ENCODE assay signal across 13 cellular contexts in genomic region chr3:48655063-48655462, GRCh38. TPM values are rescaled to one million over a fixed set of nuclear protein-coding genes. Genes with fewer than 3 reads are reported as not detected.
DNase-seq lines count a peak whose midpoint lies in the region; ATAC-seq and TF ChIP-seq lines count a peak whose summit lies in the region.
"Had no signal": no experiment of that assay in that cellular context is flagged by ENCODE, and none has a peak within 500 bp of the region (broad histone marks: within the 10 kb centered on the region; RNA-seq: fewer than 3 reads in every experiment).

No MANE protein-coding gene starts in this region.

- no peak overlapping the region for H2BK120ac ChIP-seq in mesenchymal stem cell (ENCODE audit: low read depth, low read length)

- no peaks in the 10 kb centered on the region for H3K9me3 Mint-ChIP-seq in CD4-positive, alpha-beta T cell
- no peaks in the 10 kb centered on the region for H3K9me3 Mint-ChIP-seq in activated naive CD8-positive, alpha-beta T cell treated with anti-CD3 and anti-CD28 coated beads, Interleukin-2, amount 10 ng/mL, durations not matched to agents 7 days and 5 days
- no peaks in the 10 kb centered on the region for H3K9me3 Mint-ChIP-seq in natural killer cell treated with Interleukin-12 subunit alpha and Interleukin-12 subunit beta and Interleukin-15 and Interleukin-18, amount 100 ng/mL, for 72 hours

- H4K91ac ChIP-seq in mesenchymal stem cell (ENCODE audit: low read length) = no peak overlapping the region

- no peak overlapping the region for H3K27ac ChIP-seq in CD4-positive, alpha-beta T cell (ENCODE audit: low read depth, low read length)
- H3K27ac ChIP-seq in HUES6 (ENCODE audit: low read depth, low read length) = no peak overlapping the region
- no peak overlapping the region for H3K27ac ChIP-seq in mesenchymal stem cell (ENCODE audit: low read length, poor library complexity, severe bottlenecking)

- no peak overlapping the region for H3K14ac ChIP-seq in mesenchymal stem cell (ENCODE audit: low read length in 2 of 2)

- H2BK15ac ChIP-seq in mesenchymal stem cell (ENCODE audit: low read depth, poor library complexity, severe bottlenecking) = no peak overlapping the region

- H2BK5ac ChIP-seq in mesenchymal stem cell (ENCODE audit: low read depth, low read length, poor library complexity, severe bottlenecking) = no peak overlapping the region

- H2AFZ ChIP-seq in mesenchymal stem cell (ENCODE audit: low read depth, low read length) = no peak overlapping the region

- H3K79me1 ChIP-seq in mesenchymal stem cell (replicated peaks; ENCODE audit: low read length, poor library complexity, severe bottlenecking) = no peaks in the 10 kb centered on the region

- H3K9ac ChIP-seq in HUES6 (ENCODE audit: low read length) (peak overlapping the region; percentile 34), mesenchymal stem cell (ENCODE audit: low read length) (no peak overlapping the region)

- H3K4me3 ChIP-seq in HUES6 (ENCODE audit: low read depth, low read length) (peak overlapping the region; percentile 62), mesenchymal stem cell (ENCODE audit: insufficient read depth in 1 of 2, low read depth in 1 of 2, low read length in 2 of 2) (no peak overlapping the region)
- H3K4me3 ChIP-seq: HAP-1 had no signal

- H3K23ac ChIP-seq in mesenchymal stem cell (ENCODE audit: low read length in 2 of 2) = no peak overlapping the region

- CTCF ChIA-PET in CD4-positive, alpha-beta T cell (lab: Charles Lee) = no interaction called here

- H2AK5ac ChIP-seq in mesenchymal stem cell (ENCODE audit: low read length, severe bottlenecking) = no peak overlapping the region

- H3K4ac ChIP-seq in mesenchymal stem cell (ENCODE audit: low read depth in 1 of 2, low read length in 2 of 2) = no peak overlapping the region

- peak overlapping the region; percentile 81 for H3K4me3 Mint-ChIP-seq in CD4-positive, alpha-beta T cell
- peak overlapping the region; percentile 79 for H3K4me3 Mint-ChIP-seq in activated naive CD8-positive, alpha-beta T cell treated with anti-CD3 and anti-CD28 coated beads, Interleukin-2, amount 10 ng/mL, durations not matched to agents 7 days and 5 days
- H3K4me3 Mint-ChIP-seq in natural killer cell treated with Interleukin-12 subunit alpha and Interleukin-12 subunit beta and Interleukin-15 and Interleukin-18, amount 100 ng/mL, for 72 hours = peak overlapping the region; percentile 71

- H2BK12ac ChIP-seq in mesenchymal stem cell (ENCODE audit: low read length in 2 of 2) = no peak overlapping the region

- no peak for TF ChIP-seq CTCF in CD4-positive, alpha-beta T cell (IDR thresholded peaks at IDR 0.05)

- H3K36me3 Mint-ChIP-seq in CD4-positive, alpha-beta T cell (ENCODE audit: low read depth) = no peaks in the 10 kb centered on the region
- H3K36me3 Mint-ChIP-seq in activated naive CD8-positive, alpha-beta T cell treated with anti-CD3 and anti-CD28 coated beads, Interleukin-2, amount 10 ng/mL, durations not matched to agents 7 days and 5 days = peaks cover 9% of the 10 kb centered on the region
- no peaks in the 10 kb centered on the region for H3K36me3 Mint-ChIP-seq in natural killer cell treated with Interleukin-12 subunit alpha and Interleukin-12 subunit beta and Interleukin-15 and Interleukin-18, amount 100 ng/mL, for 72 hours

- peaks cover 19% of the 10 kb centered on the region for H3K27me3 Mint-ChIP-seq in CD4-positive, alpha-beta T cell
- peaks cover 4% of the 10 kb centered on the region for H3K27me3 Mint-ChIP-seq in activated naive CD8-positive, alpha-beta T cell treated with anti-CD3 and anti-CD28 coated beads, Interleukin-2, amount 10 ng/mL, durations not matched to agents 7 days and 5 days
- H3K27me3 Mint-ChIP-seq in natural killer cell treated with Interleukin-12 subunit alpha and Interleukin-12 subunit beta and Interleukin-15 and Interleukin-18, amount 100 ng/mL, for 72 hours = peaks cover 0 to 3% of the 10 kb centered on the region in 2 donors

- DNase-seq in CD4-positive, alpha-beta T cell = no peak
- DNase-seq in activated naive CD8-positive, alpha-beta T cell treated with anti-CD3 and anti-CD28 coated beads, Interleukin-2, amount 10 ng/mL, durations not matched to agents 7 days and 5 days = no peak
- DNase-seq in natural killer cell treated with Interleukin-12 subunit alpha and Interleukin-12 subunit beta and Interleukin-15 and Interleukin-18, amount 100 ng/mL, for 72 hours (ENCODE audit: low spot score) = no peak
- DNase-seq in NCI-H1105 (lab: John Stamatoyannopoulos, UW) (no peak), mesenchymal stem cell (no peak)
- DNase-seq: C1 segment of cervical spinal cord, dermis blood vessel endothelial cell, OCI-M1, stomach had no signal

- intact Hi-C loops in CD4-positive, alpha-beta T cell (cut with DNase I, micrococcal nuclease) = loop anchor here in 1 of 2 experiments (2.0 to 10.0 kb wide), 3 partner anchors 18 to 190 kb away; partner anchors contain the start of gene PFKFB4

- no peak for ATAC-seq in CD4-positive, alpha-beta T cell (ENCODE audit: poor library complexity)
- no peak for ATAC-seq in activated naive CD8-positive, alpha-beta T cell treated with anti-CD3 and anti-CD28 coated beads, Interleukin-2, amount 10 ng/mL, durations not matched to agents 7 days and 5 days (ENCODE audit: low read depth)
- no peak for ATAC-seq in natural killer cell treated with Interleukin-12 subunit alpha and Interleukin-12 subunit beta and Interleukin-15 and Interleukin-18, amount 100 ng/mL, for 72 hours
- no peak for ATAC-seq in HG03095 (IDR thresholded peaks at IDR 0.05; ENCODE audit: unreplicated experiment)

- H3K9me3 ChIP-seq in CD4-positive, alpha-beta T cell (ENCODE audit: control insufficient read depth, low read length) = no peaks in the 10 kb centered on the region
- H3K9me3 ChIP-seq in HUES6 (ENCODE audit: control insufficient read depth, insufficient read depth, low read depth, low read length) (no peaks in the 10 kb centered on the region), mesenchymal stem cell (ENCODE audit: control insufficient read depth, low read length) (no peaks in the 10 kb centered on the region)
- H3K9me3 ChIP-seq: HAP-1, right atrium auricular region, stomach had no signal

- H3K4me1 Mint-ChIP-seq in CD4-positive, alpha-beta T cell (ENCODE audit: low read depth) = peaks cover 16% of the 10 kb centered on the region
- H3K4me1 Mint-ChIP-seq in activated naive CD8-positive, alpha-beta T cell treated with anti-CD3 and anti-CD28 coated beads, Interleukin-2, amount 10 ng/mL, durations not matched to agents 7 days and 5 days = peaks cover 12% of the 10 kb centered on the region
- H3K4me1 Mint-ChIP-seq in natural killer cell treated with Interleukin-12 subunit alpha and Interleukin-12 subunit beta and Interleukin-15 and Interleukin-18, amount 100 ng/mL, for 72 hours (ENCODE audit: low read depth in 2 of 2) = peaks cover 6 to 21% of the 10 kb centered on the region in 2 donors

- peak overlapping the region; percentile 81 for H3K27ac Mint-ChIP-seq in CD4-positive, alpha-beta T cell
- peak overlapping the region; percentile 86 for H3K27ac Mint-ChIP-seq in activated naive CD8-positive, alpha-beta T cell treated with anti-CD3 and anti-CD28 coated beads, Interleukin-2, amount 10 ng/mL, durations not matched to agents 7 days and 5 days
- H3K27ac Mint-ChIP-seq in natural killer cell treated with Interleukin-12 subunit alpha and Interleukin-12 subunit beta and Interleukin-15 and Interleukin-18, amount 100 ng/mL, for 72 hours = peak overlapping the region in 1 of 2 donors; percentile 39

- H3K4me1 ChIP-seq in HUES6 (ENCODE audit: control insufficient read depth, insufficient read depth, low read length) (peaks cover 11% of the 10 kb centered on the region), mesenchymal stem cell (ENCODE audit: control insufficient read depth, insufficient read depth, low read depth, low read length) (peaks cover 15% of the 10 kb centered on the region)
- H3K4me1 ChIP-seq: HAP-1 had no signal

- no peak overlapping the region for H3K18ac ChIP-seq in mesenchymal stem cell (ENCODE audit: low read depth in 1 of 2, low read length in 2 of 2)

- POLR2A ChIA-PET in CD4-positive, alpha-beta T cell (lab: Charles Lee) = interaction anchor here (0.9 kb wide), 1 partner anchor 20 kb away, joined by 3 read pairs; the partner anchor contains the start of gene SLC26A6
- POLR2A ChIA-PET in activated naive CD8-positive, alpha-beta T cell treated with anti-CD3 and anti-CD28 coated beads, Interleukin-2, amount 10 ng/mL, durations not matched to agents 7 days and 5 days (lab: Charles Lee) = interaction anchor here (2.4 kb wide), 1 partner anchor 19 kb away, joined by 7 read pairs; the partner anchor contains the start of gene SLC26A6

- H3K36me3 ChIP-seq in HUES6 (ENCODE audit: control insufficient read depth, insufficient read depth, low read length) (peaks cover 55% of the 10 kb centered on the region), mesenchymal stem cell (ENCODE audit: control insufficient read depth in 1 of 2, insufficient read depth in 2 of 2, low read depth in 1 of 2, low read length in 2 of 2) (peaks cover 0 to 21% of the 10 kb centered on the region in 2 experiments)
- H3K36me3 ChIP-seq: HAP-1, right atrium auricular region, stomach had no signal

- WGBS in mesenchymal stem cell = 95% methylated on average over 12 of the region's 12 CpGs

- H3K27me3 ChIP-seq in CD4-positive, alpha-beta T cell (ENCODE audit: control insufficient read depth, insufficient read depth, low read length) = peaks cover 2% of the 10 kb centered on the region
- peaks cover 7% of the 10 kb centered on the region; the same call in 1 of the 2 replicates for H3K27me3 ChIP-seq in HUES6 (ENCODE audit: control insufficient read depth, insufficient read depth, low read length)
- H3K27me3 ChIP-seq in mesenchymal stem cell (ENCODE audit: control insufficient read depth in 1 of 2, insufficient read depth in 1 of 2, low read length in 2 of 2) = peaks cover 0 to 39% of the 10 kb centered on the region in 2 experiments
- H3K27me3 ChIP-seq: right atrium auricular region had no signal

- H4K8ac ChIP-seq in mesenchymal stem cell (ENCODE audit: low read length) = no peak overlapping the region

- no peak overlapping the region for H3K4me2 ChIP-seq in mesenchymal stem cell (ENCODE audit: low read length, poor library complexity, severe bottlenecking)

RNA-seq across cellular contexts. Expression of gene CELSR3, which starts 7.6 kb away (rescaled TPM):
- 1 to 10 TPM; 4.9 to 5.0 TPM for total RNA-seq in CD4-positive, alpha-beta T cell
- total RNA-seq in activated naive CD8-positive, alpha-beta T cell treated with anti-CD3 and anti-CD28 coated beads, Interleukin-2, amount 10 ng/mL, durations not matched to agents 7 days and 5 days = 10 to 100 TPM; 15.6 to 16.2 TPM
- total RNA-seq in natural killer cell treated with Interleukin-12 subunit alpha and Interleukin-12 subunit beta and Interleukin-15 and Interleukin-18, amount 100 ng/mL, for 72 hours = 10 to 100 TPM in 1 of 2 donors, 1 to 10 TPM in 1; 4.4 to 20.1 TPM
- polyA plus RNA-seq in mesenchymal stem cell (2013, experiment 1 of 2) = 2.1 TPM
- polyA plus RNA-seq in mesenchymal stem cell (2013, experiment 2 of 2) = 2.0 TPM

RNA-seq across cellular contexts. Expression of gene SLC26A6, which starts 19.8 kb away (rescaled TPM):
- total RNA-seq in CD4-positive, alpha-beta T cell = 10 to 100 TPM; 13.5 to 14.4 TPM
- total RNA-seq in activated naive CD8-positive, alpha-beta T cell treated with anti-CD3 and anti-CD28 coated beads, Interleukin-2, amount 10 ng/mL, durations not matched to agents 7 days and 5 days = 10 to 100 TPM; 54.4 to 54.7 TPM
- total RNA-seq in natural killer cell treated with Interleukin-12 subunit alpha and Interleukin-12 subunit beta and Interleukin-15 and Interleukin-18, amount 100 ng/mL, for 72 hours = 10 to 100 TPM; 31.3 to 62.4 TPM
- polyA plus RNA-seq in mesenchymal stem cell (2013, experiment 1 of 2) = 42.5 TPM
- 39.9 TPM for polyA plus RNA-seq in mesenchymal stem cell (2013, experiment 2 of 2)

RNA-seq across cellular contexts. Expression of gene NCKIPSD, which starts 30.7 kb away (rescaled TPM):
- total RNA-seq in CD4-positive, alpha-beta T cell = 10 to 100 TPM in 1 of 2 experiments, 1 to 10 TPM in 1; 9.7 to 10.8 TPM
- 10 to 100 TPM; 46.9 to 48.7 TPM for total RNA-seq in activated naive CD8-positive, alpha-beta T cell treated with anti-CD3 and anti-CD28 coated beads, Interleukin-2, amount 10 ng/mL, durations not matched to agents 7 days and 5 days
- 10 to 100 TPM; 22.7 to 37.0 TPM for total RNA-seq in natural killer cell treated with Interleukin-12 subunit alpha and Interleukin-12 subunit beta and Interleukin-15 and Interleukin-18, amount 100 ng/mL, for 72 hours
- polyA plus RNA-seq in mesenchymal stem cell (2013, experiment 1 of 2) = 12.3 TPM
- 11.3 TPM for polyA plus RNA-seq in mesenchymal stem cell (2013, experiment 2 of 2)

RNA-seq across cellular contexts. Expression of gene TMEM89, which starts 33.5 kb away (rescaled TPM):
- total RNA-seq in CD4-positive, alpha-beta T cell = not detected
- total RNA-seq in activated naive CD8-positive, alpha-beta T cell treated with anti-CD3 and anti-CD28 coated beads, Interleukin-2, amount 10 ng/mL, durations not matched to agents 7 days and 5 days = not detected
- not detected for total RNA-seq in natural killer cell treated with Interleukin-12 subunit alpha and Interleukin-12 subunit beta and Interleukin-15 and Interleukin-18, amount 100 ng/mL, for 72 hours
- 0.23 TPM for polyA plus RNA-seq in mesenchymal stem cell (2013, experiment 1 of 2)
- 0.29 TPM for polyA plus RNA-seq in mesenchymal stem cell (2013, experiment 2 of 2)
- total RNA-seq: dermis blood vessel endothelial cell, right atrium auricular region, stomach had no signal

RNA-seq across cellular contexts. Expression of gene UQCRC1, which starts 45.6 kb away (rescaled TPM):
- 10 to 100 TPM; 74.1 to 75.5 TPM for total RNA-seq in CD4-positive, alpha-beta T cell
- total RNA-seq in activated naive CD8-positive, alpha-beta T cell treated with anti-CD3 and anti-CD28 coated beads, Interleukin-2, amount 10 ng/mL, durations not matched to agents 7 days and 5 days = 100 to 1,000 TPM; 144 to 148 TPM
- total RNA-seq in natural killer cell treated with Interleukin-12 subunit alpha and Interleukin-12 subunit beta and Interleukin-15 and Interleukin-18, amount 100 ng/mL, for 72 hours = 100 to 1,000 TPM; 171 to 211 TPM
- polyA plus RNA-seq in mesenchymal stem cell (2013, experiment 1 of 2) = 145 TPM
- polyA plus RNA-seq in mesenchymal stem cell (2013, experiment 2 of 2) = 150 TPM
